Comparison of ENCODE assay signal across 8 cellular contexts in the genomic region with DNA sequence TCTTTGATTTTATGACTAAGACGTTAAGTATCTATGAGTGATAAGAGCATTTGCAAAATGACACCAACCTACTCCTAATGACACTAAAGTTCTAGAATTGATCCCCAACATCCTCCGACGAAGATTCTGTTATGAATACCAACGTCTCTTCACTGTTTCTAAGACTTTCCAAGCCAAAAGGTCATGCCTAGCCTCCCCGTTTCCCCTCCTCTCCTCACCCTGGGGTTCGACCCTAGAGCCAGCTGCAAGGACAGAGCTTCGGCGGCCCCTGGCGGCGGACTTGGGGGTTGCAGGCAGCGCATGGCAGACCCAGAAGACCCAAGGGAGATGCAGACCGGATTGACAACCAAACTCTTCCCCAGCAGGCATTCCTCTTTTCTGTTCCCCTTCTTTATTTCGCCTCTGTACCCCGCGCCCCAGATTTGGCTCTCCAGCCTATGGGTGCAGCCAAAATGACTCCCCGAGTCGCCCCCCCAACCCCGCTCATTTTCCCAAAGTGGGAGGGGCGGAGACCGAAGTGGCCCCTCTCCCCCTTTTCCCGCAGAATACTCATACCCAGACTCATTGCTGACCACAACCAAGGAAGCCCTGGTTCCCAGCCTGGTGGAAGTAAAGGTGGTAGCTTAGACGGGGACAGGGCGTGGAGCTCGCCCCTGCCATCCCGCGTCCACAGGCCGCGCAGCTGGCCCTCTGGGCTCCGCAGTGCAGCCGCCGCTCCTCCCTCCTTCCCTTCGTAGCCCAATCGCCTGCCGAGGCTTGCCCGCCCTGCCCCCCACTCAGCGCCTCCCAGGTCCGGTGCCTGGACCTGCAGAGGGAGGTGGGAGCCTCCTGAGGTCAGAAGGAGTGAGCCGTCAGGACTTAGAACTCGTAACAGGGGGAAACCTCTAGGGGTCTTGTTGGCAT. TPM values are rescaled to one million over a fixed set of nuclear protein-coding genes. Genes with fewer than 3 reads are reported as not detected.
DNase-seq lines count a peak whose midpoint lies in the region; ATAC-seq, FAIRE-seq and TF ChIP-seq lines count a peak whose summit lies in the region.

No MANE protein-coding gene starts in this region.

- H4K20me1 ChIP-seq in H1 (replicated peaks in 1 of 2; ENCODE audit: control insufficient read depth in 1 of 2, insufficient read depth in 2 of 2, low read length in 2 of 2), result no peaks in the 10 kb centered on the region

- H3K4me1 ChIP-seq in HUES48 (ENCODE audit: control insufficient read depth, insufficient read depth, low read length) (peaks cover 20% of the 10 kb centered on the region), H1 (replicated peaks in 1 of 4; ENCODE audit: control insufficient read depth in 3 of 4, insufficient read depth in 4 of 4, low read length in 3 of 4) (peaks cover 6 to 30% (median 17%) of the 10 kb centered on the region in 4 experiments), mesenchymal stem cell (ENCODE audit: control insufficient read depth, insufficient read depth, low read depth, low read length) (peaks cover 34% of the 10 kb centered on the region)

- no peak overlapping the region for H2BK12ac ChIP-seq in H1 (ENCODE audit: low read depth, low read length)
- H2BK12ac ChIP-seq in mesenchymal stem cell (ENCODE audit: low read length in 2 of 2), result peak overlapping the region in 1 of 2 experiments; percentile 91

- WGBS in H1 (ENCODE audit: extremely low coverage in 1 of 2, insufficient coverage in 1 of 2, insufficient read length in 1 of 2, insufficient replicate concordance in 2 of 2, low coverage in 1 of 2, low lambda C conversion rate in 2 of 2, missing lambda C conversion rate in 1 of 2), 2 experiments, result 5% methylated on average over 32 of the region's 39 CpGs; no CpG with 5 or more reads in 1 of the 2 experiments
- WGBS in mesenchymal stem cell, result 1% methylated on average over 35 of the region's 39 CpGs

- H3K27ac ChIP-seq in HUES48 (ENCODE audit: low read depth, low read length) (peak overlapping the region; percentile 35), H1 (ENCODE audit: low read depth, low read length) (no peak overlapping the region), mesenchymal stem cell (ENCODE audit: low read length, poor library complexity, severe bottlenecking) (no peak overlapping the region)

- H2BK5ac ChIP-seq in H1 (ENCODE audit: low read depth, low read length) (peak overlapping the region; percentile 55; the same call in 1 of the 2 replicates), mesenchymal stem cell (ENCODE audit: low read depth, low read length, poor library complexity, severe bottlenecking) (no peak overlapping the region)

- H2AFZ ChIP-seq in H1 (ENCODE audit: low read length) (peak overlapping the region; percentile 24; the same call in 1 of the 2 replicates), mesenchymal stem cell (ENCODE audit: low read depth, low read length) (peak overlapping the region; percentile 49)

- no peak for ATAC-seq in GM18511 (IDR thresholded peaks at IDR 0.05; ENCODE audit: unreplicated experiment)

- H4K8ac ChIP-seq in H1 (ENCODE audit: extremely low read depth, insufficient read depth, low read length), result no peak overlapping the region
- no peak overlapping the region for H4K8ac ChIP-seq in mesenchymal stem cell (ENCODE audit: low read length)

- no peak overlapping the region for H2BK20ac ChIP-seq in H1 (ENCODE audit: low read length)

- H3K18ac ChIP-seq in H1 (ENCODE audit: extremely low read depth, low read length), result peak overlapping the region; percentile 35; the same call in 1 of the 2 replicates
- H3K18ac ChIP-seq in mesenchymal stem cell (ENCODE audit: low read depth in 1 of 2, low read length in 2 of 2), result peak overlapping the region; percentile 38 to 73

- H2BK15ac ChIP-seq in H1 (ENCODE audit: low read length) (no peak overlapping the region; the same call in 1 of the 2 replicates), mesenchymal stem cell (ENCODE audit: low read depth, poor library complexity, severe bottlenecking) (no peak overlapping the region)

- no peaks in the 10 kb centered on the region for H3K79me1 ChIP-seq in H1 (ENCODE audit: low read depth, low read length)
- H3K79me1 ChIP-seq in mesenchymal stem cell (replicated peaks; ENCODE audit: low read length, poor library complexity, severe bottlenecking), result peaks cover 1% of the 10 kb centered on the region

- H2AK5ac ChIP-seq in H1 (ENCODE audit: low read depth, low read length) (no peak overlapping the region), mesenchymal stem cell (ENCODE audit: low read length, severe bottlenecking) (no peak overlapping the region)

- POLR2A ChIA-PET in H1 (lab: Charles Lee; ENCODE audit: partially characterized antibody), result interaction anchor here (0.7 to 4.1 kb wide), 13 partner anchors 9 to 135 kb away, joined by 3 to 33 read pairs (median 5); a partner anchor contains a TSS

- H3K14ac ChIP-seq in H1 (ENCODE audit: insufficient read length), result no peak overlapping the region
- no peak overlapping the region for H3K14ac ChIP-seq in mesenchymal stem cell (ENCODE audit: low read length in 2 of 2)

- TF ChIP-seq EP300 in H1 (IDR thresholded peaks at IDR 0.05; ENCODE audit: borderline replicate concordance in 1 of 2, low read depth in 2 of 2, low read length in 2 of 2), result no peak

- no peak for FAIRE-seq in H1 (lab: Jason Lieb, UNC)

- H3K4ac ChIP-seq in H1 (replicated peaks; ENCODE audit: insufficient read length, low read depth, low read length) (no peak overlapping the region), mesenchymal stem cell (ENCODE audit: low read depth in 1 of 2, low read length in 2 of 2) (no peak overlapping the region)

- no peaks in the 10 kb centered on the region for H3K9me3 ChIP-seq in HUES48 (ENCODE audit: control insufficient read depth, insufficient read depth, low read length)
- H3K9me3 ChIP-seq in H1 (ENCODE audit: insufficient read depth in 2 of 2, low read depth in 1 of 2, low read length in 1 of 2), result no peaks in the 10 kb centered on the region; a peak in 1 of 4 replicates
- H3K9me3 ChIP-seq in mesenchymal stem cell (ENCODE audit: control insufficient read depth, low read length), result no peaks in the 10 kb centered on the region

- H3K4me3 ChIP-seq in HUES48 (ENCODE audit: low read depth, low read length) (peak overlapping the region; percentile 85), H1 (ENCODE audit: extremely low read depth in 1 of 4, insufficient read depth in 2 of 4, low read depth in 3 of 4, low read length in 4 of 4) (peak overlapping the region; percentile 34 to 89 (median 70)), mesenchymal stem cell (ENCODE audit: insufficient read depth in 1 of 2, low read depth in 1 of 2, low read length in 2 of 2) (peak overlapping the region; percentile 28 to 36)

- H3K79me2 ChIP-seq in H1 (ENCODE audit: control insufficient read depth in 1 of 2, insufficient read depth in 2 of 2, low read length in 2 of 2), result no peaks in the 10 kb centered on the region

- peak; percentile 53 for TF ChIP-seq CTCF in GM12801 (IDR thresholded peaks at IDR 0.05; ENCODE audit: extremely low read depth, insufficient read length)
- peak; percentile 97 to 99 (median 98) for TF ChIP-seq CTCF in H1 (IDR thresholded peaks at IDR 0.05; ENCODE audit: control extremely low read depth in 1 of 3, insufficient read depth in 1 of 3, low read depth in 1 of 3, low read length in 3 of 3)

- H3K9ac ChIP-seq in HUES48 (ENCODE audit: low read depth, low read length) (no peak overlapping the region), H1 (replicated peaks in 1 of 4; ENCODE audit: extremely low read depth in 1 of 4, low read depth in 3 of 4, low read length in 3 of 4) (no peak overlapping the region), mesenchymal stem cell (ENCODE audit: low read length) (no peak overlapping the region)

- no peak overlapping the region for H2BK120ac ChIP-seq in H1 (replicated peaks; ENCODE audit: low read depth, low read length)
- H2BK120ac ChIP-seq in mesenchymal stem cell (ENCODE audit: low read depth, low read length), result peak overlapping the region; percentile 21

- no peak overlapping the region for H3K23ac ChIP-seq in H1 (ENCODE audit: insufficient read length)
- no peak overlapping the region for H3K23ac ChIP-seq in mesenchymal stem cell (ENCODE audit: low read length in 2 of 2)

- peak; percentile 96 to 98 for TF ChIP-seq RAD21 in H1 (IDR thresholded peaks at IDR 0.05 in 1 of 2, conservative IDR thresholded peaks at IDR 0.05 in 1 of 2; ENCODE audit: low read depth in 2 of 2, low read length in 2 of 2)

- H3K23me2 ChIP-seq in H1 (ENCODE audit: low read depth, low read length), result peaks cover 15% of the 10 kb centered on the region

- no peak overlapping the region for H4K91ac ChIP-seq in H1 (replicated peaks; ENCODE audit: insufficient read length, low read length)
- no peak overlapping the region for H4K91ac ChIP-seq in mesenchymal stem cell (ENCODE audit: low read length)

- CTCF ChIA-PET in H1 (lab: Charles Lee; ENCODE audit: partially characterized antibody), result interaction anchor here (0.6 to 8.4 kb wide), 48 partner anchors 8 to 689 kb away, joined by 3 to 135 read pairs (median 6); a partner anchor contains a TSS

- peak in 1 of 2 experiments; percentile 31; a peak in 1 of 3 replicates for TF ChIP-seq POLR2A in H1 (IDR thresholded peaks at IDR 0.05; ENCODE audit: control extremely low read depth in 1 of 2, low read depth in 2 of 2, low read length in 2 of 2)

- H3K4me2 ChIP-seq in H1 (ENCODE audit: insufficient read depth in 1 of 2, low read depth in 2 of 2, low read length in 2 of 2) (peak overlapping the region; percentile 43 to 77), mesenchymal stem cell (ENCODE audit: low read length, poor library complexity, severe bottlenecking) (peak overlapping the region; percentile 77)

- no peaks in the 10 kb centered on the region for H3K27me3 ChIP-seq in HUES48 (ENCODE audit: control insufficient read depth, insufficient read depth, low read length)
- peaks cover 0 to 6% (median 2%) of the 10 kb centered on the region in 4 experiments; a peak in 4 of 7 replicates for H3K27me3 ChIP-seq in H1 (replicated peaks in 1 of 4; ENCODE audit: control insufficient read depth in 3 of 4, extremely low read depth in 1 of 4, insufficient read depth in 3 of 4, low read length in 3 of 4)
- peaks cover 0 to 24% of the 10 kb centered on the region in 2 experiments for H3K27me3 ChIP-seq in mesenchymal stem cell (ENCODE audit: control insufficient read depth in 1 of 2, insufficient read depth in 1 of 2, low read length in 2 of 2)

- H4K5ac ChIP-seq in H1 (ENCODE audit: insufficient read length, low read depth, low read length), result no peak overlapping the region

- H3K56ac ChIP-seq in H1 (replicated peaks; ENCODE audit: insufficient read length, low read depth, low read length), result no peak overlapping the region

- DNase-seq in NOMO-1 treated with DMSO at 0.1 percent for 48 hours (lab: John Stamatoyannopoulos, UW; ENCODE audit: unreplicated experiment), result peak; percentile 83
- peak; percentile 86 to 98 (median 97) for DNase-seq in activated CD8-positive, alpha-beta memory T cell treated with anti-CD3 and anti-CD28 coated beads for 48 hours (ENCODE audit: low read depth in 2 of 3, low spot score in 2 of 3)
- DNase-seq in H1 (ENCODE audit: low read depth in 1 of 2, low spot score in 2 of 2), result peak in 1 of 2 experiments; percentile 99
- peak; percentile 85 for DNase-seq in mesenchymal stem cell
- peak; percentile 88 to 93 for DNase-seq in stimulated activated CD8-positive, alpha-beta memory T cell treated with anti-CD3 and anti-CD28 coated beads, Interleukin-15, amount 100 ng/mL, for 48 hours (ENCODE audit: low read depth in 2 of 2)

- H3K36me3 ChIP-seq in HUES48 (ENCODE audit: control insufficient read depth, insufficient read depth, low read length) (no peaks in the 10 kb centered on the region), H1 (ENCODE audit: control insufficient read depth in 2 of 4, insufficient read depth in 4 of 4, low read length in 3 of 4) (no peaks in the 10 kb centered on the region), mesenchymal stem cell (ENCODE audit: control insufficient read depth in 1 of 2, insufficient read depth in 2 of 2, low read depth in 1 of 2, low read length in 2 of 2) (no peaks in the 10 kb centered on the region)

RNA-seq across cellular contexts. Expression of a gene that starts 4.1 kb away (rescaled TPM):
- 28.1 and 28.8 TPM in 2 replicates for total RNA-seq in H1 (2021; fragmentation: NEBNext Ultra II Directional; extraction: Animal tissue kit (Norgen Biotek cat#: 25700))
- 29.4 and 45.4 TPM in 2 replicates for polyA plus RNA-seq in H1 (2011; rRNA removed)
- polyA plus RNA-seq in H1 (2011; cell fraction: cytosol; rRNA removed), result 41.5 TPM
- polyA plus RNA-seq in H1 (2011; cell fraction: nucleus; rRNA removed), result 135 TPM
- 36.7 to 46.1 TPM (median 43.1 TPM) in 4 replicates for polyA plus RNA-seq in H1 (2012, experiment 1 of 2)
- polyA plus RNA-seq in H1 (2012, experiment 2 of 2), result 23.6 TPM
- 14.5 TPM for polyA plus RNA-seq in H1 (2013, experiment 1 of 2)
- polyA plus RNA-seq in H1 (2013, experiment 2 of 2), result 13.1 TPM
- polyA minus RNA-seq in H1 (2011; rRNA and poly(A)+ RNA removed), result 31.1 and 51.6 TPM in 2 replicates
- 33.6 TPM for polyA minus RNA-seq in H1 (2011; cell fraction: cytosol; rRNA and poly(A)+ RNA removed)
- polyA minus RNA-seq in H1 (2011; cell fraction: nucleus; rRNA and poly(A)+ RNA removed), result 36.1 TPM
- polyA plus RNA-seq in mesenchymal stem cell (2013, experiment 1 of 2), result 13.5 TPM
- polyA plus RNA-seq in mesenchymal stem cell (2013, experiment 2 of 2), result 13.8 TPM

RNA-seq across cellular contexts. Expression of a gene that starts 24.7 kb away (rescaled TPM):
- 0.54 and 1.3 TPM in 2 replicates for total RNA-seq in H1 (2021; fragmentation: NEBNext Ultra II Directional; extraction: Animal tissue kit (Norgen Biotek cat#: 25700))
- 0.42 and 1.0 TPM in 2 replicates for polyA plus RNA-seq in H1 (2011; rRNA removed)
- 1.0 TPM for polyA plus RNA-seq in H1 (2011; cell fraction: cytosol; rRNA removed)
- 4.3 TPM for polyA plus RNA-seq in H1 (2011; cell fraction: nucleus; rRNA removed)
- 0.80 to 1.7 TPM (median 1.1 TPM) in 4 replicates for polyA plus RNA-seq in H1 (2012, experiment 1 of 2)
- 0.50 TPM for polyA plus RNA-seq in H1 (2012, experiment 2 of 2)
- polyA plus RNA-seq in H1 (2013, experiment 1 of 2), result 0.57 TPM
- 0.74 TPM for polyA plus RNA-seq in H1 (2013, experiment 2 of 2)
- 0.46 and 1.5 TPM in 2 replicates for polyA minus RNA-seq in H1 (2011; rRNA and poly(A)+ RNA removed)
- not detected for polyA minus RNA-seq in H1 (2011; cell fraction: cytosol; rRNA and poly(A)+ RNA removed)
- polyA minus RNA-seq in H1 (2011; cell fraction: nucleus; rRNA and poly(A)+ RNA removed), result 1.9 TPM
- polyA plus RNA-seq in mesenchymal stem cell (2013, experiment 1 of 2), result 6.2 TPM
- polyA plus RNA-seq in mesenchymal stem cell (2013, experiment 2 of 2), result 5.2 TPM

RNA-seq across cellular contexts. Expression of a gene that starts 41.3 kb away (rescaled TPM):
- 0.19 TPM in 1 of 2 replicates, not detected in the other for total RNA-seq in H1 (2021; fragmentation: NEBNext Ultra II Directional; extraction: Animal tissue kit (Norgen Biotek cat#: 25700))
- polyA plus RNA-seq in H1 (2011; rRNA removed), result 0.39 and 0.41 TPM in 2 replicates
- polyA plus RNA-seq in H1 (2011; cell fraction: cytosol; rRNA removed), result 0.16 TPM
- 0.20 TPM for polyA plus RNA-seq in H1 (2011; cell fraction: nucleus; rRNA removed)
- 0.13 to 0.51 TPM (median 0.21 TPM) in 4 replicates for polyA plus RNA-seq in H1 (2012, experiment 1 of 2)
- polyA plus RNA-seq in H1 (2012, experiment 2 of 2), result 0.29 TPM
- 0.20 TPM for polyA plus RNA-seq in H1 (2013, experiment 1 of 2)
- polyA plus RNA-seq in H1 (2013, experiment 2 of 2), result 0.13 TPM
- polyA minus RNA-seq in H1 (2011; rRNA and poly(A)+ RNA removed), result 0.06 TPM in 1 of 2 replicates, not detected in the other
- not detected for polyA minus RNA-seq in H1 (2011; cell fraction: cytosol; rRNA and poly(A)+ RNA removed)
- not detected for polyA minus RNA-seq in H1 (2011; cell fraction: nucleus; rRNA and poly(A)+ RNA removed)
- polyA plus RNA-seq in mesenchymal stem cell (2013, experiment 1 of 2), result 0.73 TPM
- polyA plus RNA-seq in mesenchymal stem cell (2013, experiment 2 of 2), result 0.77 TPM

RNA-seq across cellular contexts. Expression of a gene that starts 48.5 kb away (rescaled TPM):
- total RNA-seq in H1 (2021; fragmentation: NEBNext Ultra II Directional; extraction: Animal tissue kit (Norgen Biotek cat#: 25700)), result 759 and 761 TPM in 2 replicates
- polyA plus RNA-seq in H1 (2011; rRNA removed), result 493 and 645 TPM in 2 replicates
- polyA plus RNA-seq in H1 (2011; cell fraction: cytosol; rRNA removed), result 908 TPM
- 511 TPM for polyA plus RNA-seq in H1 (2011; cell fraction: nucleus; rRNA removed)
- 587 to 956 TPM (median 875 TPM) in 4 replicates for polyA plus RNA-seq in H1 (2012, experiment 1 of 2)
- 702 TPM for polyA plus RNA-seq in H1 (2012, experiment 2 of 2)
- polyA plus RNA-seq in H1 (2013, experiment 1 of 2), result 2,416 TPM
- 2,457 TPM for polyA plus RNA-seq in H1 (2013, experiment 2 of 2)
- polyA minus RNA-seq in H1 (2011; rRNA and poly(A)+ RNA removed), result 127 and 148 TPM in 2 replicates
- 123 TPM for polyA minus RNA-seq in H1 (2011; cell fraction: cytosol; rRNA and poly(A)+ RNA removed)
- polyA minus RNA-seq in H1 (2011; cell fraction: nucleus; rRNA and poly(A)+ RNA removed), result 192 TPM
- 1,303 TPM for polyA plus RNA-seq in mesenchymal stem cell (2013, experiment 1 of 2)
- 1,356 TPM for polyA plus RNA-seq in mesenchymal stem cell (2013, experiment 2 of 2)

RNA-seq across cellular contexts. Expression of a gene that starts 49.2 kb away (rescaled TPM):
- 25.2 and 27.1 TPM in 2 replicates for total RNA-seq in H1 (2021; fragmentation: NEBNext Ultra II Directional; extraction: Animal tissue kit (Norgen Biotek cat#: 25700))
- 35.3 and 49.3 TPM in 2 replicates for polyA plus RNA-seq in H1 (2011; rRNA removed)
- 25.1 TPM for polyA plus RNA-seq in H1 (2011; cell fraction: cytosol; rRNA removed)
- 66.5 TPM for polyA plus RNA-seq in H1 (2011; cell fraction: nucleus; rRNA removed)
- polyA plus RNA-seq in H1 (2012, experiment 1 of 2), result 24.3 to 29.8 TPM (median 24.9 TPM) in 4 replicates
- 36.1 TPM for polyA plus RNA-seq in H1 (2012, experiment 2 of 2)
- 26.5 TPM for polyA plus RNA-seq in H1 (2013, experiment 1 of 2)
- polyA plus RNA-seq in H1 (2013, experiment 2 of 2), result 27.2 TPM
- polyA minus RNA-seq in H1 (2011; rRNA and poly(A)+ RNA removed), result 15.5 and 21.6 TPM in 2 replicates
- polyA minus RNA-seq in H1 (2011; cell fraction: cytosol; rRNA and poly(A)+ RNA removed), result 13.3 TPM
- polyA minus RNA-seq in H1 (2011; cell fraction: nucleus; rRNA and poly(A)+ RNA removed), result 17.3 TPM
- 12.2 TPM for polyA plus RNA-seq in mesenchymal stem cell (2013, experiment 1 of 2)
- polyA plus RNA-seq in mesenchymal stem cell (2013, experiment 2 of 2), result 11.9 TPM

Comparison
In these comparisons a context has a peak if more than half of its experiments do, and no peak if none do; other contexts are left out.
1. H3K4me3 ChIP-seq: peak in every context shown above with its lines; median percentile 85 in HUES48; 70 in H1; 32 in mesenchymal stem cell.